Comparison of ENCODE assay signal across 8 cellular contexts in the genomic region with DNA sequence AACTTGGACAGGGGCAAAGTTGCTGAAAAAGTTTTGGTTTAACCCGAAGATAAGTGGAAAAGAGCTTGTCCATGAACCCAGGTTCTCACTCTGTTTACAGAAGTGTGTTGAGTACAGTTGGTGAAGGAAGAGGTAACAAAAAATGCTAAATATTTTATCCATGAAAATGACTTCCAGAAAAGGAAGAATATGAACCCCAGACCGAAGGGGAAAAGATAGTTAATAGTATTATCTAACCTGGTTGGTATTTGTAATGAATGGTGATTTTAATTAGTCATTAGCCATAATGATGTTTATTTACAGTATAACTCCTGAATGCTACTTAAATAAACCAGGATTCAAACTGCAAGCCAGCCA. TPM values are rescaled to one million over a fixed set of nuclear protein-coding genes. Genes with fewer than 3 reads are reported as not detected.
DNase-seq lines count a peak whose midpoint lies in the region; ATAC-seq, FAIRE-seq and TF ChIP-seq lines count a peak whose summit lies in the region.

No MANE protein-coding gene starts in this region.

- CTCF ChIA-PET in Panc1 (lab: Charles Lee), result no interaction called here
- CTCF ChIA-PET in endothelial cell of umbilical vein (lab: Charles Lee), result interaction anchor here (0.9 to 3.9 kb wide), 8 partner anchors 10 to 273 kb away, joined by 4 to 22 read pairs (median 8); partner anchors contain the start of genes DHX8 and NBR1

- no peak for TF ChIP-seq POLR2A in endothelial cell of umbilical vein (IDR thresholded peaks at IDR 0.05; ENCODE audit: low read depth, low read length)

- POLR2A ChIA-PET in Panc1 (lab: Charles Lee) (no interaction called here), endothelial cell of umbilical vein (lab: Charles Lee) (interaction anchor here (1.2 to 2.9 kb wide), 3 partner anchors 8 to 104 kb away, joined by 3 to 43 read pairs (median 4); no protein-coding TSS in a partner anchor)

- DNase-seq in Panc1 (ENCODE audit: low read depth, low spot score), result no peak
- DNase-seq in endothelial cell of umbilical vein (ENCODE audit: low read depth, low spot score), result no peak
- DNase-seq in pancreas, result no peak
- no peak for DNase-seq in left lobe of liver (ENCODE audit: low spot score)
- no peak for DNase-seq in OCI-M2 (lab: John Stamatoyannopoulos, UW; ENCODE audit: unreplicated experiment)
- DNase-seq in UCSD-AML1 (lab: John Stamatoyannopoulos, UW; ENCODE audit: unreplicated experiment), result no peak

- 8 to 11% methylated on average over 2 of the region's 2 CpGs for WGBS in pancreas, 2 donors

- FAIRE-seq in endothelial cell of umbilical vein (lab: Jason Lieb, UNC) (peak; percentile 31), pancreas (lab: Jason Lieb, UNC) (no peak)

- H3F3A ChIP-seq in DOHH2 (ENCODE audit: control insufficient read depth, insufficient read depth), result peaks cover 7% of the 10 kb centered on the region

- H3K9me1 ChIP-seq in endothelial cell of umbilical vein (replicated peaks; ENCODE audit: control insufficient read depth, extremely low read depth, insufficient read depth, low read length), result no peaks in the 10 kb centered on the region

- H3K27me3 ChIP-seq in DOHH2 (ENCODE audit: control insufficient read depth, low read length), result no peaks in the 10 kb centered on the region
- no peaks in the 10 kb centered on the region for H3K27me3 ChIP-seq in Panc1 (ENCODE audit: control insufficient read depth, insufficient read depth, low read length)
- H3K27me3 ChIP-seq in endothelial cell of umbilical vein (ENCODE audit: control insufficient read depth in 2 of 2, insufficient read depth in 2 of 2, low read length in 2 of 2), result no peaks in the 10 kb centered on the region
- H3K27me3 ChIP-seq in pancreas, result no peaks in the 10 kb centered on the region

- H3K4me3 ChIP-seq in DOHH2 (ENCODE audit: low read length), result peak overlapping the region; percentile 80
- H3K4me3 ChIP-seq in Panc1 (ENCODE audit: low read depth in 2 of 2, low read length in 2 of 2), result peak overlapping the region; percentile 52 to 74
- H3K4me3 ChIP-seq in endothelial cell of umbilical vein (replicated peaks in 1 of 3; ENCODE audit: insufficient read depth in 1 of 3, low read depth in 1 of 3, low read length in 3 of 3), result peak overlapping the region; percentile 22 to 72 (median 61)
- H3K4me3 ChIP-seq in pancreas, result peak overlapping the region; percentile 34 to 70 (median 44)

- BruUV-seq in Panc1 (replicated peaks; lab: Mats Ljungman, UMichigan) (TSS peak; percentile 81), endothelial cell of umbilical vein (replicated peaks; lab: Mats Ljungman, UMichigan) (no TSS peak)

- ATAC-seq in Panc1 (no peak), pancreas (no peak), left lobe of liver (no peak), GM18858 (IDR thresholded peaks at IDR 0.05; ENCODE audit: unreplicated experiment) (no peak)

- dilution Hi-C loops in endothelial cell of umbilical vein (cut with MboI; ENCODE audit: extremely low pct_ligation_motif_present, low sequenced_read_pairs), result no loop called here

- in situ Hi-C loops in Panc1 (cut with HindIII; ENCODE audit: low pct_unique_long_range_greater_than_20kb, low sequenced_read_pairs), result no loop called here

- H3K9me3 ChIP-seq in DOHH2 (ENCODE audit: control insufficient read depth, insufficient read depth, low read length), result no peaks in the 10 kb centered on the region
- H3K9me3 ChIP-seq in Panc1 (ENCODE audit: control insufficient read depth, insufficient read depth, low read depth, low read length), result no peaks in the 10 kb centered on the region
- H3K9me3 ChIP-seq in endothelial cell of umbilical vein (replicated peaks; ENCODE audit: control insufficient read depth, insufficient read depth, low read length), result no peaks in the 10 kb centered on the region
- no peaks in the 10 kb centered on the region for H3K9me3 ChIP-seq in pancreas

- H3K9ac ChIP-seq in endothelial cell of umbilical vein (replicated peaks; ENCODE audit: extremely low read depth, insufficient read depth, low read length), result peak overlapping the region; percentile 81

- H4K20me1 ChIP-seq in DOHH2 (ENCODE audit: control insufficient read depth, insufficient read depth, low read depth, low read length), result no peaks in the 10 kb centered on the region
- H4K20me1 ChIP-seq in endothelial cell of umbilical vein (replicated peaks; ENCODE audit: control insufficient read depth, extremely low read depth, insufficient read depth, low read length), result no peaks in the 10 kb centered on the region

- H2AFZ ChIP-seq in endothelial cell of umbilical vein (ENCODE audit: low read depth, low read length), result peak overlapping the region; percentile 80

- H3K79me2 ChIP-seq in DOHH2 (ENCODE audit: control insufficient read depth, low read length) (no peaks in the 10 kb centered on the region), endothelial cell of umbilical vein (ENCODE audit: control insufficient read depth, insufficient read depth, low read length) (peaks cover 5% of the 10 kb centered on the region)

- no peak for TF ChIP-seq CTCF in DOHH2 (IDR thresholded peaks at IDR 0.05; ENCODE audit: low read depth, low read length, poor library complexity, severe bottlenecking)
- TF ChIP-seq CTCF in Panc1 (IDR thresholded peaks at IDR 0.05), result no peak
- no peak for TF ChIP-seq CTCF in endothelial cell of umbilical vein (IDR thresholded peaks at IDR 0.05; ENCODE audit: extremely low read depth in 1 of 2, insufficient read depth in 1 of 2, low read depth in 1 of 2, low read length in 2 of 2)
- TF ChIP-seq CTCF in pancreas (IDR thresholded peaks at IDR 0.05), result no peak

- no peaks in the 10 kb centered on the region for H3K9me2 ChIP-seq in DOHH2 (replicated peaks; ENCODE audit: control insufficient read depth, low read length)

- H3K27ac ChIP-seq in DOHH2 (ENCODE audit: low read depth, low read length) (peak overlapping the region; percentile 35), Panc1 (ENCODE audit: low read length) (peak overlapping the region; percentile 90), endothelial cell of umbilical vein (ENCODE audit: insufficient read depth, low read depth, low read length) (peak overlapping the region; percentile 72), pancreas (peak overlapping the region; percentile 69 to 93 (median 77))

- H3K4me2 ChIP-seq in DOHH2 (ENCODE audit: low read length) (peak overlapping the region; percentile 84), endothelial cell of umbilical vein (ENCODE audit: insufficient read depth, low read length) (peak overlapping the region; percentile 91)

- H3K4me1 ChIP-seq in DOHH2 (ENCODE audit: control insufficient read depth, low read length) (peaks cover 27% of the 10 kb centered on the region), Panc1 (ENCODE audit: control insufficient read depth, insufficient read depth, low read length) (peaks cover 11% of the 10 kb centered on the region), endothelial cell of umbilical vein (ENCODE audit: control insufficient read depth, extremely low read depth, insufficient read depth, low read length) (peaks cover 16% of the 10 kb centered on the region), pancreas (peaks cover 2 to 23% (median 12%) of the 10 kb centered on the region in 3 donors)

- intact Hi-C loops in Panc1 (cut with micrococcal nuclease; ENCODE audit: unreplicated experiment), result no loop called here
- intact Hi-C loops in endothelial cell of umbilical vein (cut with micrococcal nuclease), result loop anchor here (1.0 kb wide), 1 partner anchor 41 kb away; no protein-coding TSS in a partner anchor
- intact Hi-C loops in pancreas (cut with DNase I), result loop anchor here in 1 of 3 donors (10.0 kb wide), 1 partner anchor 206 kb away; the partner anchor contains the start of gene IFI35

- H3K36me3 ChIP-seq in DOHH2 (ENCODE audit: control insufficient read depth, low read length) (peaks cover 10% of the 10 kb centered on the region), Panc1 (ENCODE audit: control insufficient read depth, insufficient read depth, low read length) (no peaks in the 10 kb centered on the region; the same call in 1 of the 2 replicates), endothelial cell of umbilical vein (ENCODE audit: control insufficient read depth in 2 of 2, extremely low read depth in 1 of 2, insufficient read depth in 2 of 2, low read length in 2 of 2) (peaks cover 5 to 19% of the 10 kb centered on the region in 2 experiments), pancreas (peaks cover 0 to 16% (median 3%) of the 10 kb centered on the region in 3 donors)

RNA-seq across cellular contexts. Expression of gene TMEM106A, which starts 0.6 kb away (rescaled TPM):
- total RNA-seq in Panc1 (2021; ENCODE audit: unreplicated experiment) (3.5 TPM), endothelial cell of umbilical vein (11.5 and 14.8 TPM in 2 replicates), pancreas (1 to 10 TPM; 2.6 to 7.9 (median 4.4) TPM), left lobe of liver (2.1 TPM)
- polyA plus RNA-seq in Panc1 (2012; ENCODE audit: insufficient read length), result 0.84 TPM
- polyA plus RNA-seq in endothelial cell of umbilical vein (12.9 and 14.3 TPM in 2 replicates), pancreas (1 to 10 TPM; 1.4 to 6.8 TPM)
- polyA plus RNA-seq in endothelial cell of umbilical vein (2011; cell fraction: cytosol; rRNA removed), result 8.5 and 9.0 TPM in 2 replicates
- polyA plus RNA-seq in endothelial cell of umbilical vein (2011; cell fraction: nucleus; rRNA removed), result 21.7 and 24.4 TPM in 2 replicates
- polyA plus RNA-seq in endothelial cell of umbilical vein (2012), result 7.2 and 9.5 TPM in 2 replicates
- 21.7 and 22.4 TPM in 2 replicates for polyA minus RNA-seq in endothelial cell of umbilical vein
- polyA minus RNA-seq in endothelial cell of umbilical vein (2011; cell fraction: cytosol; rRNA and poly(A)+ RNA removed), result not detected
- polyA minus RNA-seq in endothelial cell of umbilical vein (2011; cell fraction: nucleus; rRNA and poly(A)+ RNA removed), result 17.7 and 25.8 TPM in 2 replicates

RNA-seq across cellular contexts. Expression of gene CCDC200, which starts 17.3 kb away (rescaled TPM):
- not detected for total RNA-seq in Panc1 (2021; ENCODE audit: unreplicated experiment)
- 0.70 TPM for polyA plus RNA-seq in Panc1 (2012; ENCODE audit: insufficient read length)
- total RNA-seq in endothelial cell of umbilical vein, result not detected in 2 replicates
- not detected in 2 replicates for polyA plus RNA-seq in endothelial cell of umbilical vein
- not detected in 2 replicates for polyA plus RNA-seq in endothelial cell of umbilical vein (2011; cell fraction: cytosol; rRNA removed)
- 0.20 TPM in 1 of 2 replicates, not detected in the other for polyA plus RNA-seq in endothelial cell of umbilical vein (2011; cell fraction: nucleus; rRNA removed)
- 1.3 and 1.9 TPM in 2 replicates for polyA plus RNA-seq in endothelial cell of umbilical vein (2012)
- 0.68 TPM in 1 of 2 replicates, not detected in the other for polyA minus RNA-seq in endothelial cell of umbilical vein
- polyA minus RNA-seq in endothelial cell of umbilical vein (2011; cell fraction: cytosol; rRNA and poly(A)+ RNA removed), result not detected
- not detected in 2 replicates for polyA minus RNA-seq in endothelial cell of umbilical vein (2011; cell fraction: nucleus; rRNA and poly(A)+ RNA removed)
- under 1 TPM in 1 of 6 donors, not detected in 5; 0.51 TPM for total RNA-seq in pancreas
- polyA plus RNA-seq in pancreas, result under 1 TPM; 0.26 to 0.80 TPM
- not detected for total RNA-seq in left lobe of liver

RNA-seq across cellular contexts. Expression of gene RNU2-1, which starts 22.7 kb away (rescaled TPM):
- 4,481 TPM for total RNA-seq in Panc1 (2021; ENCODE audit: unreplicated experiment)
- polyA plus RNA-seq in Panc1 (2012; ENCODE audit: insufficient read length), result not detected
- 3,596 and 4,679 TPM in 2 replicates for total RNA-seq in endothelial cell of umbilical vein
- polyA plus RNA-seq in endothelial cell of umbilical vein, result not detected in 2 replicates
- polyA plus RNA-seq in endothelial cell of umbilical vein (2011; cell fraction: cytosol; rRNA removed), result not detected in 2 replicates
- not detected in 2 replicates for polyA plus RNA-seq in endothelial cell of umbilical vein (2011; cell fraction: nucleus; rRNA removed)
- not detected in 2 replicates for polyA plus RNA-seq in endothelial cell of umbilical vein (2012)
- polyA minus RNA-seq in endothelial cell of umbilical vein, result not detected in 2 replicates
- not detected for polyA minus RNA-seq in endothelial cell of umbilical vein (2011; cell fraction: cytosol; rRNA and poly(A)+ RNA removed)
- not detected in 2 replicates for polyA minus RNA-seq in endothelial cell of umbilical vein (2011; cell fraction: nucleus; rRNA and poly(A)+ RNA removed)
- total RNA-seq in pancreas, result 1,000 to 10,000 TPM in 5 of 6 donors, 100 to 1,000 TPM in 1; 653 to 5,015 (median 2,487) TPM
- not detected for polyA plus RNA-seq in pancreas
- total RNA-seq in left lobe of liver, result 2,459 TPM

RNA-seq across cellular contexts. Expression of gene NBR1, which starts 40.1 kb away (rescaled TPM):
- total RNA-seq in Panc1 (2021; ENCODE audit: unreplicated experiment), result 36.6 TPM
- 29.5 TPM for polyA plus RNA-seq in Panc1 (2012; ENCODE audit: insufficient read length)
- 52.1 and 57.0 TPM in 2 replicates for total RNA-seq in endothelial cell of umbilical vein
- 22.9 and 26.4 TPM in 2 replicates for polyA plus RNA-seq in endothelial cell of umbilical vein
- 37.3 and 41.5 TPM in 2 replicates for polyA plus RNA-seq in endothelial cell of umbilical vein (2011; cell fraction: cytosol; rRNA removed)
- polyA plus RNA-seq in endothelial cell of umbilical vein (2011; cell fraction: nucleus; rRNA removed), result 32.9 and 36.1 TPM in 2 replicates
- 56.2 and 60.7 TPM in 2 replicates for polyA plus RNA-seq in endothelial cell of umbilical vein (2012)
- 86.6 and 87.9 TPM in 2 replicates for polyA minus RNA-seq in endothelial cell of umbilical vein
- 45.5 TPM for polyA minus RNA-seq in endothelial cell of umbilical vein (2011; cell fraction: cytosol; rRNA and poly(A)+ RNA removed)
- polyA minus RNA-seq in endothelial cell of umbilical vein (2011; cell fraction: nucleus; rRNA and poly(A)+ RNA removed), result 27.8 and 41.9 TPM in 2 replicates
- total RNA-seq in pancreas, result 10 to 100 TPM; 26.0 to 54.0 (median 33.7) TPM
- polyA plus RNA-seq in pancreas, result 10 to 100 TPM; 15.5 to 27.4 TPM
- total RNA-seq in left lobe of liver, result 55.2 TPM

Comparison
In these comparisons a context has a peak if more than half of its experiments do, and no peak if none do; other contexts are left out.
1. H3K27ac ChIP-seq: peak in every context shown above with its lines; median percentile 90 in Panc1; 77 in pancreas; 72 in endothelial cell of umbilical vein; 35 in DOHH2.